In genomic region chr1:119081705-119082104, GRCh38 we compare ENCODE assay signal across 23 cellular contexts. TPM values are rescaled to one million over a fixed set of nuclear protein-coding genes. Genes with fewer than 3 reads are reported as not detected.
A peak's percentile ranks its signal among the peaks of the same experiment; 100 is the strongest.
DNase-seq lines count a peak whose midpoint lies in the region; ATAC-seq, FAIRE-seq and TF ChIP-seq lines count a peak whose summit lies in the region.
"Had no signal": no experiment of that assay in that cellular context is flagged by ENCODE, and none has a peak within 500 bp of the region (broad histone marks: within the 10 kb centered on the region; RNA-seq: fewer than 3 reads in every experiment).

No MANE protein-coding gene starts in this region.

- H3K4me2 ChIP-seq in HepG2 (ENCODE audit: low read depth, low read length), result no peak overlapping the region

- POLR2A ChIA-PET in HepG2 (lab: Yijun Ruan, JAX), result no interaction called here

- H4K20me1 ChIP-seq in HepG2 (ENCODE audit: insufficient read depth, low read length), result no peaks in the 10 kb centered on the region

- WGBS in HepG2 (ENCODE audit: low lambda C conversion rate), result 96% methylated on average over 3 of the region's 3 CpGs
- WGBS in right lobe of liver (ENCODE audit: insufficient coverage, low coverage, low lambda C conversion rate, missing lambda C conversion rate), result 100% methylated on average over 3 of the region's 3 CpGs

- H2AFZ ChIP-seq in HepG2 (ENCODE audit: low read length), result no peak overlapping the region

- no peak for TF ChIP-seq EP300 in HepG2 (IDR thresholded peaks at IDR 0.05; ENCODE audit: low read depth in 2 of 2, low read length in 2 of 2)
- no peak for TF ChIP-seq EP300 in HepG2 (CRISPR knock-in tag; IDR thresholded peaks at IDR 0.05; ENCODE audit: borderline replicate concordance)

- TF ChIP-seq POLR2A in HepG2 (IDR thresholded peaks at IDR 0.05; ENCODE audit: insufficient read depth in 1 of 2, low read depth in 2 of 2, low read length in 2 of 2) (no peak), right lobe of liver (IDR thresholded peaks at IDR 0.05) (no peak)

- H3K4me1 ChIP-seq in HepG2 (ENCODE audit: insufficient read depth, low read length), result no peaks in the 10 kb centered on the region
- no peaks in the 10 kb centered on the region for H3K4me1 ChIP-seq in right lobe of liver
- H3K4me1 ChIP-seq: BE2C had no signal

- no peak overlapping the region for H3K9ac ChIP-seq in HepG2 (ENCODE audit: insufficient read depth, low read depth, low read length)

- intact Hi-C loops in HepG2 (cut with micrococcal nuclease; ENCODE audit: unreplicated experiment) (no loop called here), right lobe of liver (cut with DNase I) (no loop called here)

- in situ Hi-C loops in HepG2 (cut with HindIII; ENCODE audit: extremely low pct_ligation_motif_present, low pct_unique_long_range_greater_than_20kb), result no loop called here

- FAIRE-seq in HepG2 (lab: Jason Lieb, UNC) (no peak), urothelium cell line (lab: Jason Lieb, UNC) (no peak)
- FAIRE-seq: GM12878, GM19239, H1 had no signal

- BruUV-seq in HepG2 (replicated peaks; lab: Mats Ljungman, UMichigan), result no TSS peak

- DNase-seq in HepG2 (ENCODE audit: low spot score) (no peak), right lobe of liver (no peak), astrocyte of the hippocampus (ENCODE audit: low read depth, low spot score) (peak; percentile 31), fibroblast of mammary gland (ENCODE audit: low read depth) (peak; percentile 28), urothelium cell line (ENCODE audit: low spot score) (peak; percentile 23), NCI-H524 (lab: John Stamatoyannopoulos, UW) (no peak), amniotic stem cell (lab: John Stamatoyannopoulos, UW) (no peak)
- DNase-seq: 8988T; BE2C; CD4-positive, CD25-positive, alpha-beta regulatory T cell; COR-L47; GF-D8; KBM-7; NCI-H1417 treated with DMSO at 0.1 percent for 48 hours; NCI-H1930; NCI-H2171 treated with DMSO at 0.1 percent for 48 hours; NCI-H446 treated with DMSO at 0.1 percent for 48 hours had no signal

- no peaks in the 10 kb centered on the region for H3K9me3 ChIP-seq in HepG2 (ENCODE audit: low read length)
- H3K9me3 ChIP-seq in right lobe of liver, result no peaks in the 10 kb centered on the region
- H3K9me3 ChIP-seq: BE2C, SJSA1 had no signal

- H3K27me3 ChIP-seq in HepG2 (ENCODE audit: control insufficient read depth in 1 of 2, insufficient read depth in 2 of 2, low read length in 2 of 2), result no peaks in the 10 kb centered on the region
- H3K27me3 ChIP-seq in right lobe of liver, result no peaks in the 10 kb centered on the region
- H3K27me3 ChIP-seq: BE2C, SJSA1 had no signal

- H3K79me2 ChIP-seq in HepG2 (ENCODE audit: insufficient read depth, low read length), result no peaks in the 10 kb centered on the region

- no peak overlapping the region for H3K27ac ChIP-seq in HepG2 (ENCODE audit: extremely low read length, insufficient read depth, low read length)
- no peak overlapping the region for H3K27ac ChIP-seq in right lobe of liver

- TF ChIP-seq RAD21 in HepG2 (CRISPR knock-in tag; IDR thresholded peaks at IDR 0.05), result no peak

- CTCF ChIA-PET in HepG2 (lab: Yijun Ruan, JAX; ENCODE audit: low intra/inter-chr PET ratio, low total read pairs), result no interaction called here

- no peaks in the 10 kb centered on the region for H3K36me3 ChIP-seq in HepG2 (replicated peaks in 1 of 2; ENCODE audit: control insufficient read depth in 1 of 2, insufficient read depth in 2 of 2, low read length in 2 of 2)
- H3K36me3 ChIP-seq in right lobe of liver, result no peaks in the 10 kb centered on the region
- H3K36me3 ChIP-seq: BE2C, SJSA1 had no signal

- H3K4me3 ChIP-seq in HepG2 (replicated peaks in 1 of 3; ENCODE audit: insufficient read depth in 1 of 3, low read depth in 2 of 3, low read length in 3 of 3), result no peak overlapping the region
- H3K4me3 ChIP-seq in right lobe of liver, result no peak overlapping the region
- no peak overlapping the region for H3K4me3 ChIP-seq in fibroblast of mammary gland (ENCODE audit: control insufficient read depth, low read depth, low read length)
- H3K4me3 ChIP-seq: GM12878, SJSA1 had no signal

- TF ChIP-seq CTCF in HepG2 (CRISPR knock-in tag; IDR thresholded peaks at IDR 0.05) (no peak), right lobe of liver (IDR thresholded peaks at IDR 0.05) (no peak), fibroblast of mammary gland (conservative IDR thresholded peaks at IDR 0.05; ENCODE audit: control insufficient read depth, insufficient read depth, low read depth, low read length) (no peak)

- ATAC-seq in HepG2, result no peak
- ATAC-seq in right lobe of liver, result no peak
- ATAC-seq in GM19351 (IDR thresholded peaks at IDR 0.05; ENCODE audit: unreplicated experiment), result no peak
- ATAC-seq: GM12878, Panc1 had no signal

TF ChIP-seq in HepG2, 621 proteins besides CTCF, POLR2A, EP300 and RAD21:
- TF ChIP-seq KLF9 (CRISPR knock-in tag; IDR thresholded peaks at IDR 0.05; ENCODE audit: low read depth) (no peak), MAFF (IDR thresholded peaks at IDR 0.05; ENCODE audit: low read depth, low read length) (peak; percentile 42; the same call in 1 of the 2 replicates), MAFK (conservative IDR thresholded peaks at IDR 0.05 in 1 of 2, IDR thresholded peaks at IDR 0.05 in 1 of 2; ENCODE audit: low read length in 2 of 2) (peak; percentile 45 to 52), GPN1 (CRISPR knock-in tag; IDR thresholded peaks at IDR 0.05; ENCODE audit: borderline replicate concordance) (no peak)

RNA-seq across cellular contexts. Expression of gene WARS2, which starts 58.7 kb away (rescaled TPM):
- total RNA-seq in HepG2 (2016; rRNA removed; fragmentation: Illumina TruSeq; extraction: Trizol) (18.8 and 27.5 TPM in 2 replicates), right lobe of liver (1 to 10 TPM; 4.3 to 8.7 (median 6.2) TPM)
- total RNA-seq in HepG2 (2016; cell fraction: cytosol; rRNA removed; fragmentation: Illumina TruSeq; extraction: Trizol; ENCODE audit: low read depth), result 4.1 and 6.4 TPM in 2 replicates
- total RNA-seq in HepG2 (2016; cell fraction: insoluble cytoplasmic fraction; rRNA removed; fragmentation: Illumina TruSeq; extraction: Trizol), result 17.4 and 27.5 TPM in 2 replicates
- 12.9 and 13.8 TPM in 2 replicates for total RNA-seq in HepG2 (2016; cell fraction: membrane; rRNA removed; fragmentation: Illumina TruSeq; extraction: Trizol)
- total RNA-seq in HepG2 (2016; cell fraction: nucleus; rRNA removed; fragmentation: Illumina TruSeq; extraction: Trizol), result 18.3 and 19.9 TPM in 2 replicates
- polyA plus RNA-seq in HepG2 (2011; rRNA removed), result 12.4 and 12.9 TPM in 2 replicates
- polyA plus RNA-seq in HepG2 (2011; cell fraction: cytosol; rRNA removed), result 8.6 and 8.9 TPM in 2 replicates
- polyA plus RNA-seq in HepG2 (2011; cell fraction: nucleus; rRNA removed), result 6.0 and 7.8 TPM in 2 replicates
- 15.9 and 18.9 TPM in 2 replicates for polyA plus RNA-seq in HepG2 (2012)
- polyA plus RNA-seq in HepG2 (2016; cell fraction: cytosol; fragmentation: Illumina TruSeq; extraction: Trizol; ENCODE audit: low read depth), result 3.1 and 3.2 TPM in 2 replicates
- 22.1 and 23.5 TPM in 2 replicates for polyA plus RNA-seq in HepG2 (2016; cell fraction: insoluble cytoplasmic fraction; fragmentation: Illumina TruSeq; extraction: Trizol; ENCODE audit: low read depth)
- polyA plus RNA-seq in HepG2 (2016; cell fraction: membrane; fragmentation: Illumina TruSeq; extraction: Trizol; ENCODE audit: low read depth), result 7.5 and 8.8 TPM in 2 replicates
- 6.0 and 8.0 TPM in 2 replicates for polyA plus RNA-seq in HepG2 (2016; cell fraction: nucleus; fragmentation: Illumina TruSeq; extraction: Trizol; ENCODE audit: insufficient read depth, low read depth)
- 26.0 and 75.1 TPM in 2 replicates for polyA minus RNA-seq in HepG2 (2011; rRNA and poly(A)+ RNA removed; ENCODE audit: low replicate concordance)
- polyA minus RNA-seq in HepG2 (2011; cell fraction: cytosol; rRNA and poly(A)+ RNA removed), result 8.4 and 13.2 TPM in 2 replicates
- polyA minus RNA-seq in HepG2 (2011; cell fraction: nucleus; rRNA and poly(A)+ RNA removed), result 32.1 and 32.4 TPM in 2 replicates

Comparison
In these comparisons a context has a peak if more than half of its experiments do, and no peak if none do; other contexts are left out.
1. DNase-seq: peak in astrocyte of the hippocampus (single experiment), fibroblast of mammary gland (single experiment) and urothelium cell line (single experiment); none in HepG2 (single experiment), right lobe of liver (0 of 3), NCI-H524 (0 of 2) and amniotic stem cell (single experiment).